Comparison of ENCODE assay signal across 8 cellular contexts in genomic region chr10:110502851-110503301, GRCh38.
DNase-seq lines count a peak whose midpoint lies in the region; ATAC-seq lines count a peak whose summit lies in the region.

No MANE protein-coding gene starts in this region.

- ATAC-seq in GM18868 (IDR thresholded peaks at IDR 0.05; ENCODE audit: unreplicated experiment), result peak; percentile 51
- peak; percentile 34 for ATAC-seq in HG03066 (IDR thresholded peaks at IDR 0.05; ENCODE audit: low read depth, unreplicated experiment)

- DNase-seq in AG20443 (ENCODE audit: low spot score) (peak; percentile 62), OCI-M1 (lab: John Stamatoyannopoulos, UW) (peak; percentile 94), cerebellar nuclear complex (lab: John Stamatoyannopoulos, UW) (peak; percentile 95 to 99), midbrain (lab: John Stamatoyannopoulos, UW) (peak; percentile 82), HuH-7.5 (ENCODE audit: low spot score) (no peak)
- DNase-seq in effector CD8-positive, alpha-beta T cell (lab: John Stamatoyannopoulos, UW), result no peak

Comparison
In these comparisons a context has a peak if more than half of its experiments do, and no peak if none do; other contexts are left out.
1. DNase-seq: peak in AG20443 (single experiment), OCI-M1 (single experiment), cerebellar nuclear complex (2 of 2) and midbrain (single experiment); none in effector CD8-positive, alpha-beta T cell (single experiment) and HuH-7.5 (single experiment).